In the genomic region with DNA sequence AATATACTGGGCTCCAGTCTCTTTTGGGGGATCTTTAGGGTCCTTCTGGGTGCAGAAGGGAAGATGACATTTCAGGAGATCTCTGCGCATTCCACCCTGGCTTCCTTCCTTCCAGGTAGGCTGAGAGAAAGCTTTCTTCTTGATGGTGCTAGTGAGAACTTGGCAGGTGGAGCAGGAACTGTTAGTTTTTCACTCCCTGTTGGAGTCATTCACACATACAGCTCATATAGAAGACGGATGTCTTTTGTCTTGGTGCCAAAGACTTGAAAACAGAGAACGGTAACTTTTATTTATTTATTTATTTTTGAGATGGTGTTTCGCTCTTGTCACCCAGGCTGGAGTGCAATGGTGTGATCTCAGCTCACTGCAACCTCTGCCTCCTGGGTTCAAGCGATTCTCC, we compare ENCODE assay signal across 10 cellular contexts. TPM values are rescaled to one million over a fixed set of nuclear protein-coding genes. Genes with fewer than 3 reads are reported as not detected.
DNase-seq lines count a peak whose midpoint lies in the region; ATAC-seq, FAIRE-seq and TF ChIP-seq lines count a peak whose summit lies in the region.
"Had no signal": no experiment of that assay in that cellular context is flagged by ENCODE, and none has a peak within 500 bp of the region (broad histone marks: within the 10 kb centered on the region; RNA-seq: fewer than 3 reads in every experiment).

No MANE protein-coding gene starts in this region.

- peak; percentile 72 for DNase-seq in Caki2 (ENCODE audit: low read depth)
- no peak for DNase-seq in activated naive CD8-positive, alpha-beta T cell treated with anti-CD3 and anti-CD28 coated beads, Interleukin-2, amount 50 U/mL, for 24 hours
- no peak for DNase-seq in small intestine
- DNase-seq in kidney = no peak
- DNase-seq: central memory CD4-positive, alpha-beta T cell; islet precursor cell had no signal

- intact Hi-C loops in kidney (cut with DNase I) = no loop called here

- H3K27ac ChIP-seq in BLaER1 (0 out of 2 replicates have a peak overlapping the region, but pooled peaks have one; percentile 18), muscle layer of duodenum (ENCODE audit: low read length) (peak overlapping the region; percentile 69), small intestine (ENCODE audit: low read depth in 1 of 2, low read length in 1 of 2) (peak overlapping the region in 1 of 2 donors; percentile 96), kidney (ENCODE audit: low read depth in 2 of 2, low read length in 2 of 2) (no peak overlapping the region)

- FAIRE-seq in small intestine (lab: Jason Lieb, UNC) = no peak
- FAIRE-seq in kidney (lab: Jason Lieb, UNC) = no peak

- in situ Hi-C loops in Caki2 (cut with HindIII; ENCODE audit: low pct_unique_long_range_greater_than_20kb, low sequenced_read_pairs) = loop anchor here (5.0 kb wide), 1 partner anchor 66 kb away; no protein-coding TSS in a partner anchor

- peaks cover 27% of the 10 kb centered on the region; the same call in 1 of the 2 replicates for H4K20me1 ChIP-seq in BLaER1

- WGBS in small intestine, 3 donors = 71 to 77% (median 75%) methylated on average over 5 of the region's 5 CpGs

- peak overlapping the region; percentile 83 for H3K27ac Mint-ChIP-seq in activated naive CD8-positive, alpha-beta T cell treated with anti-CD3 and anti-CD28 coated beads, Interleukin-2, amount 50 U/mL, for 24 hours

- no peaks in the 10 kb centered on the region for H3K27me3 ChIP-seq in BLaER1
- H3K27me3 ChIP-seq in muscle layer of duodenum (ENCODE audit: low read depth, low read length) = no peaks in the 10 kb centered on the region
- H3K27me3 ChIP-seq in small intestine (ENCODE audit: control insufficient read depth in 2 of 2, insufficient read depth in 2 of 2, low read length in 2 of 2) = no peaks in the 10 kb centered on the region

- H3K36me3 ChIP-seq in BLaER1 (peaks cover 30% of the 10 kb centered on the region), muscle layer of duodenum (ENCODE audit: control insufficient read depth in 1 of 2, insufficient read depth in 2 of 2, low read length in 2 of 2) (no peaks in the 10 kb centered on the region), small intestine (ENCODE audit: control insufficient read depth in 2 of 2, insufficient read depth in 2 of 2, low read length in 2 of 2) (peaks cover 0 to 2% of the 10 kb centered on the region in 2 donors), kidney (ENCODE audit: control insufficient read depth in 1 of 2, insufficient read depth in 2 of 2, low read length in 2 of 2) (no peaks in the 10 kb centered on the region)

- no peak overlapping the region for H3K4me3 ChIP-seq in BLaER1
- H3K4me3 ChIP-seq in muscle layer of duodenum (ENCODE audit: low read depth in 1 of 2, low read length in 2 of 2) = no peak overlapping the region
- no peak overlapping the region for H3K4me3 ChIP-seq in small intestine (ENCODE audit: low read depth in 1 of 2, low read length in 2 of 2)
- H3K4me3 ChIP-seq in kidney (ENCODE audit: low read length in 2 of 2) = no peak overlapping the region

- TF ChIP-seq CTCF in kidney (IDR thresholded peaks at IDR 0.05; ENCODE audit: borderline replicate concordance, extremely low read depth, insufficient read depth) = no peak

- peak overlapping the region; percentile 16 for H3K4me3 Mint-ChIP-seq in activated naive CD8-positive, alpha-beta T cell treated with anti-CD3 and anti-CD28 coated beads, Interleukin-2, amount 50 U/mL, for 24 hours
- H3K4me3 Mint-ChIP-seq: neural crest cell had no signal

- H3K4me2 ChIP-seq in BLaER1 = peak overlapping the region; percentile 77

- 0 out of 2 replicates have a peak, but pooled peaks cover 5% of the 10 kb centered on the region for H3K9me3 ChIP-seq in BLaER1
- no peaks in the 10 kb centered on the region for H3K9me3 ChIP-seq in muscle layer of duodenum (ENCODE audit: control insufficient read depth in 1 of 2, low read length in 2 of 2)
- no peaks in the 10 kb centered on the region for H3K9me3 ChIP-seq in small intestine (ENCODE audit: control insufficient read depth, low read depth)
- H3K9me3 ChIP-seq in kidney (ENCODE audit: control insufficient read depth in 1 of 2, low read length in 2 of 2) = no peaks in the 10 kb centered on the region

- no peaks in the 10 kb centered on the region for H3K9me3 Mint-ChIP-seq in activated naive CD8-positive, alpha-beta T cell treated with anti-CD3 and anti-CD28 coated beads, Interleukin-2, amount 50 U/mL, for 24 hours
- H3K9me3 Mint-ChIP-seq: neural crest cell had no signal

- peaks cover 6% of the 10 kb centered on the region for H3K36me3 Mint-ChIP-seq in activated naive CD8-positive, alpha-beta T cell treated with anti-CD3 and anti-CD28 coated beads, Interleukin-2, amount 50 U/mL, for 24 hours (ENCODE audit: low read depth)

- H3K4me1 ChIP-seq in BLaER1 = peaks cover 49% of the 10 kb centered on the region
- peaks cover 0 to 3% of the 10 kb centered on the region in 2 donors for H3K4me1 ChIP-seq in muscle layer of duodenum (ENCODE audit: control insufficient read depth in 1 of 2, insufficient read depth in 2 of 2, low read length in 2 of 2)
- peaks cover 5 to 13% of the 10 kb centered on the region in 2 donors for H3K4me1 ChIP-seq in small intestine (ENCODE audit: control insufficient read depth in 2 of 2, insufficient read depth in 1 of 2, low read depth in 1 of 2, low read length in 1 of 2)
- H3K4me1 ChIP-seq in kidney (ENCODE audit: control insufficient read depth in 1 of 2, insufficient read depth in 1 of 2, low read depth in 1 of 2, low read length in 2 of 2) = peaks cover 0 to 5% of the 10 kb centered on the region in 2 donors

- ATAC-seq in activated naive CD8-positive, alpha-beta T cell treated with anti-CD3 and anti-CD28 coated beads, Interleukin-2, amount 50 U/mL, for 24 hours = no peak
- no peak for ATAC-seq in HG03045 (IDR thresholded peaks at IDR 0.05; ENCODE audit: unreplicated experiment)

- H3K4me1 Mint-ChIP-seq in activated naive CD8-positive, alpha-beta T cell treated with anti-CD3 and anti-CD28 coated beads, Interleukin-2, amount 50 U/mL, for 24 hours = peaks cover 80% of the 10 kb centered on the region

- no peaks in the 10 kb centered on the region for H3K27me3 Mint-ChIP-seq in activated naive CD8-positive, alpha-beta T cell treated with anti-CD3 and anti-CD28 coated beads, Interleukin-2, amount 50 U/mL, for 24 hours

- H3K9ac ChIP-seq in BLaER1 = no peak overlapping the region
- H3K9ac ChIP-seq in kidney (ENCODE audit: low read length in 2 of 2) = no peak overlapping the region

RNA-seq across cellular contexts. Expression of gene PITPNC1, which starts 43.9 kb away (rescaled TPM):
- 6.3 and 13.4 TPM in 2 replicates for total RNA-seq in Caki2 (2014; rRNA removed; shearing (Covaris generic); ENCODE audit: low replicate concordance)
- polyA plus RNA-seq in small intestine (10 to 100 TPM in 1 of 3 donors, 1 to 10 TPM in 1, under 1 TPM in 1; 0.67 to 11.7 (median 3.5) TPM), kidney (ENCODE audit: insufficient read depth, low read depth, low replicate concordance) (14.2 TPM)
- 41.3 TPM for total RNA-seq in kidney

RNA-seq across cellular contexts. Expression of gene PSMD12, which starts 54.6 kb away (rescaled TPM):
- 10.8 and 12.9 TPM in 2 replicates for total RNA-seq in Caki2 (2014; rRNA removed; shearing (Covaris generic); ENCODE audit: low replicate concordance)
- 10 to 100 TPM; 12.5 to 17.4 (median 15.9) TPM for polyA plus RNA-seq in small intestine
- total RNA-seq in kidney = 46.0 TPM
- 26.0 TPM for polyA plus RNA-seq in kidney (ENCODE audit: insufficient read depth, low read depth, low replicate concordance)

Comparison
In these comparisons a context has a peak if more than half of its experiments do, and no peak if none do; other contexts are left out.
1. H3K27ac ChIP-seq: peak in BLaER1 (single experiment) and muscle layer of duodenum (single experiment); none in kidney (0 of 2).